ENCODE assay signal across 11 cellular contexts in the genomic region with DNA sequence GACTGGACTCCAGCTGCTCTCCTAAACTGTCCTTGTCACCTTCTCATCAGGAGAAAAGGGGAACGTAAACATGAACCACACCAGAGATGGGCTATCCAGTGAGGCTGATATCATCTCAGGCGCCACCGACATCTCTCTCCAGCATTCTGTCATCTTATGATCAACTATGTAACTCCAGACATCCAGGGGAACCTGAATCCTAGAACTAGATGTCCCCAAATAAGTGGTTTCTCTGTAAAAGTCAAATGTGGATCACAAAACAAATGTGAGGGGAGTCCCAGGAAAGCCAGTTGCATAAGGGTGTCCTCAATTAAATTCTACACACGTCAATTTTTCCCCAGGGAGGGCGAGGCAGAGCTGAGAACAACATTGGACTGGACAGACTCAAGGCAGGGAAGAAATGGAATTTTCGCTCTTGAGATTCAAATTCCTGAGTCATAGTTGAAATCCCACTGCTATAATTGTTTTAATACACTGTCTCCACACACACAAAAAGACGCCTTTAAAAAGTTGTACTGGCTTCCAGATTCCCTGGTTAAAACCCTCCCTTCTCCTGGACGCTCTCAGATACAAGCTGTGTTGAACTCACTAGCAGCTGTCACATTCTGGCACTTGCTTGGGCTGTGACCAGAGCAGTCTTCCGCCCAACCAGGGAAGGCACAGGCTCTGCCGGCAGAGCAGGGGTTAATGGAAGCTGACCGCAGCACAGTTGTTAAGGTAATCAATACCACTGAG.
DNase-seq lines count a peak whose midpoint lies in the region; ATAC-seq, FAIRE-seq and TF ChIP-seq lines count a peak whose summit lies in the region.
"Had no signal": no experiment of that assay in that cellular context is flagged by ENCODE, and none has a peak within 500 bp of the region (broad histone marks: within the 10 kb centered on the region; RNA-seq: fewer than 3 reads in every experiment).

No MANE protein-coding gene starts in this region.

- no peaks in the 10 kb centered on the region for H3K27me3 Mint-ChIP-seq in natural killer cell treated with Interleukin-12 subunit alpha and Interleukin-12 subunit beta and Interleukin-15 and Interleukin-18, amount 100 ng/mL, for 72 hours
- H3K27me3 Mint-ChIP-seq in natural killer cell (ENCODE audit: low read depth in 2 of 2) (no peaks in the 10 kb centered on the region), T-helper 17 cell (peaks cover 12% of the 10 kb centered on the region)
- peaks cover 2% of the 10 kb centered on the region for H3K27me3 Mint-ChIP-seq in activated CD4-positive, alpha-beta T cell treated with anti-CD3 and anti-CD28 coated beads, Interleukin-2, amount 10 ng/mL, durations not matched to agents 7 days and 5 days

- POLR2A ChIA-PET in activated CD4-positive, alpha-beta T cell treated with anti-CD3 and anti-CD28 coated beads, Interleukin-2, amount 10 ng/mL, durations not matched to agents 7 days and 5 days (lab: Charles Lee): no interaction called here

- H3K27ac Mint-ChIP-seq in natural killer cell treated with Interleukin-12 subunit alpha and Interleukin-12 subunit beta and Interleukin-15 and Interleukin-18, amount 100 ng/mL, for 72 hours: no peak overlapping the region
- H3K27ac Mint-ChIP-seq in natural killer cell (no peak overlapping the region), T-helper 17 cell (no peak overlapping the region)
- H3K27ac Mint-ChIP-seq in activated CD4-positive, alpha-beta T cell treated with anti-CD3 and anti-CD28 coated beads, Interleukin-2, amount 10 ng/mL, durations not matched to agents 7 days and 5 days: no peak overlapping the region

- FAIRE-seq in HTR-8/SVneo (lab: Jason Lieb, UNC): no peak

- TF ChIP-seq CTCF in natural killer cell (IDR thresholded peaks at IDR 0.05): no peak
- TF ChIP-seq CTCF in foreskin fibroblast (IDR thresholded peaks at IDR 0.05; ENCODE audit: low read depth, low read length): no peak
- no peak for TF ChIP-seq CTCF in ovary (IDR thresholded peaks at IDR 0.05)

- TF ChIP-seq POLR2A in ovary (IDR thresholded peaks at IDR 0.05): no peak

- no peak for ATAC-seq in natural killer cell treated with Interleukin-12 subunit alpha and Interleukin-12 subunit beta and Interleukin-15 and Interleukin-18, amount 100 ng/mL, for 72 hours
- ATAC-seq in natural killer cell: no peak
- ATAC-seq in T-helper 17 cell: no peak
- no peak for ATAC-seq in HG02884 (IDR thresholded peaks at IDR 0.05; ENCODE audit: unreplicated experiment)

- intact Hi-C loops in natural killer cell (cut with micrococcal nuclease): no loop called here
- intact Hi-C loops in ovary (cut with DNase I): no loop called here

- H3K4me3 ChIP-seq in foreskin fibroblast (ENCODE audit: low read depth in 1 of 2, low read length in 2 of 2): peak overlapping the region; percentile 15 to 28
- no peak overlapping the region for H3K4me3 ChIP-seq in ovary
- H3K4me3 ChIP-seq: BLaER1 had no signal

- peak; percentile 31 for DNase-seq in natural killer cell treated with Interleukin-12 subunit alpha and Interleukin-12 subunit beta and Interleukin-15 and Interleukin-18, amount 100 ng/mL, for 72 hours (ENCODE audit: low spot score)
- DNase-seq in natural killer cell (no peak), foreskin fibroblast (peak in 1 of 2 donors; percentile 59), ovary (peak in 1 of 5 donors; percentile 39), HTR-8/SVneo (ENCODE audit: insufficient read length, low spot score) (no peak), T-helper 17 cell (no peak)
- DNase-seq in activated CD4-positive, alpha-beta T cell treated with anti-CD3 and anti-CD28 coated beads, Interleukin-2, amount 10 ng/mL, durations not matched to agents 7 days and 5 days: no peak
- DNase-seq: foreskin melanocyte, H7 had no signal

- H3K9me3 ChIP-seq in ovary: no peaks in the 10 kb centered on the region
- no peaks in the 10 kb centered on the region for H3K9me3 ChIP-seq in T-helper 17 cell (ENCODE audit: control insufficient read depth, low read length, poor library complexity, severe bottlenecking)
- H3K9me3 ChIP-seq: BLaER1 had no signal

- no peak overlapping the region for H3K27ac ChIP-seq in ovary
- H3K27ac ChIP-seq: BLaER1 had no signal

- CTCF ChIA-PET in activated CD4-positive, alpha-beta T cell treated with anti-CD3 and anti-CD28 coated beads, Interleukin-2, amount 10 ng/mL, durations not matched to agents 7 days and 5 days (lab: Charles Lee): interaction anchor here (0.6 kb wide), 1 partner anchor 21 kb away, joined by 3 read pairs; no protein-coding TSS in a partner anchor

- peak; percentile 90 for TF ChIP-seq EP300 in ovary (IDR thresholded peaks at IDR 0.05)

- 25 to 33% (median 30%) methylated on average over 11 of the region's 11 CpGs for WGBS in ovary, 3 donors

- H3K9me3 Mint-ChIP-seq in natural killer cell treated with Interleukin-12 subunit alpha and Interleukin-12 subunit beta and Interleukin-15 and Interleukin-18, amount 100 ng/mL, for 72 hours: no peaks in the 10 kb centered on the region
- H3K9me3 Mint-ChIP-seq in natural killer cell: no peaks in the 10 kb centered on the region
- H3K9me3 Mint-ChIP-seq in activated CD4-positive, alpha-beta T cell treated with anti-CD3 and anti-CD28 coated beads, Interleukin-2, amount 10 ng/mL, durations not matched to agents 7 days and 5 days: no peaks in the 10 kb centered on the region

- no peaks in the 10 kb centered on the region for H3K36me3 Mint-ChIP-seq in natural killer cell treated with Interleukin-12 subunit alpha and Interleukin-12 subunit beta and Interleukin-15 and Interleukin-18, amount 100 ng/mL, for 72 hours
- H3K36me3 Mint-ChIP-seq in natural killer cell (no peaks in the 10 kb centered on the region), T-helper 17 cell (ENCODE audit: low read depth) (no peaks in the 10 kb centered on the region)
- H3K36me3 Mint-ChIP-seq in activated CD4-positive, alpha-beta T cell treated with anti-CD3 and anti-CD28 coated beads, Interleukin-2, amount 10 ng/mL, durations not matched to agents 7 days and 5 days (ENCODE audit: low read depth): no peaks in the 10 kb centered on the region

- H3K27me3 ChIP-seq in ovary: no peaks in the 10 kb centered on the region
- H3K27me3 ChIP-seq: BLaER1 had no signal

- H3K4me1 Mint-ChIP-seq in natural killer cell treated with Interleukin-12 subunit alpha and Interleukin-12 subunit beta and Interleukin-15 and Interleukin-18, amount 100 ng/mL, for 72 hours (ENCODE audit: low read depth in 2 of 2): no peaks in the 10 kb centered on the region
- H3K4me1 Mint-ChIP-seq in natural killer cell: peaks cover 0 to 16% of the 10 kb centered on the region in 2 donors
- no peaks in the 10 kb centered on the region for H3K4me1 Mint-ChIP-seq in activated CD4-positive, alpha-beta T cell treated with anti-CD3 and anti-CD28 coated beads, Interleukin-2, amount 10 ng/mL, durations not matched to agents 7 days and 5 days
- no peaks in the 10 kb centered on the region for H3K4me1 Mint-ChIP-seq in T-helper 17 cell

- no peaks in the 10 kb centered on the region for H3K36me3 ChIP-seq in ovary
- H3K36me3 ChIP-seq: BLaER1 had no signal

- H3K4me1 ChIP-seq in ovary (ENCODE audit: insufficient read depth): peaks cover 7% of the 10 kb centered on the region

- H3K4me3 Mint-ChIP-seq in natural killer cell treated with Interleukin-12 subunit alpha and Interleukin-12 subunit beta and Interleukin-15 and Interleukin-18, amount 100 ng/mL, for 72 hours: no peak overlapping the region
- H3K4me3 Mint-ChIP-seq in natural killer cell (no peak overlapping the region), T-helper 17 cell (no peak overlapping the region)
- no peak overlapping the region for H3K4me3 Mint-ChIP-seq in activated CD4-positive, alpha-beta T cell treated with anti-CD3 and anti-CD28 coated beads, Interleukin-2, amount 10 ng/mL, durations not matched to agents 7 days and 5 days
